In genomic region chr6:137006056-137006455, GRCh38 we compare ENCODE assay signal across 33 cellular contexts. TPM values are rescaled to one million over a fixed set of nuclear protein-coding genes. Genes with fewer than 3 reads are reported as not detected.
"Had no signal": no experiment of that assay in that cellular context is flagged by ENCODE, and none has a peak within 500 bp of the region (broad histone marks: within the 10 kb centered on the region; RNA-seq: fewer than 3 reads in every experiment).

No MANE protein-coding gene starts in this region.

- H3K36me3 ChIP-seq: adrenal gland, ascending aorta, brain microvascular endothelial cell, breast epithelium, cardiac muscle cell had no signal

- H3K27ac ChIP-seq: adrenal gland, ascending aorta, body of pancreas, brain microvascular endothelial cell, breast epithelium, cardiac muscle cell had no signal

- H3K27me3 ChIP-seq: adrenal gland, ascending aorta, body of pancreas, brain microvascular endothelial cell, breast epithelium, cardiac muscle cell had no signal

- H3K4me3 ChIP-seq: adrenal gland, ascending aorta, body of pancreas, breast epithelium, cardiac muscle cell had no signal

- DNase-seq: activated effector memory CD4-positive, alpha-beta T cell treated with anti-CD3 and anti-CD28 coated beads, Interleukin-2, amount 50 U/mL, for 16 hours; activated effector memory CD4-positive, alpha-beta T cell treated with Interleukin-2 at 50 U/mL for 16 hours; activated gamma-delta T cell; activated gamma-delta T cell treated with Interleukin-2 at 50 U/mL for 16 hours; activated naive CD4-positive, alpha-beta T cell; activated naive CD4-positive, alpha-beta T cell treated with anti-CD3 and anti-CD28 coated beads for 36 hours; activated naive CD4-positive, alpha-beta T cell treated with anti-CD3 and anti-CD28 coated beads, Interleukin-2, amount 10 ng/mL, durations not matched to agents 7 days and 5 days; activated naive CD4-positive, alpha-beta T cell treated with anti-CD3 and anti-CD28 coated beads, Interleukin-2, amount 50 U/mL, for 16 hours; activated naive CD4-positive, alpha-beta T cell treated with Interleukin-2 at 50 U/mL for 16 hours; activated naive CD8-positive, alpha-beta T cell treated with anti-CD3 and anti-CD28 coated beads for 36 hours; activated naive CD8-positive, alpha-beta T cell treated with anti-CD3 and anti-CD28 coated beads, Interleukin-2, amount 10 ng/mL, durations not matched to agents 7 days and 5 days; activated naive CD8-positive, alpha-beta T cell treated with anti-CD3 and anti-CD28 coated beads, Interleukin-2, amount 50 U/mL, for 24 hours; activated T-cell treated with anti-CD3 and anti-CD28 coated beads, Interleukin-2, amount 50 U/mL, for 1 hour; activated T-cell treated with anti-CD3 and anti-CD28 coated beads, Interleukin-2, amount 50 U/mL, for 24 hours; activated T-cell treated with anti-CD3 and anti-CD28 coated beads, Interleukin-2, amount 50 U/mL, for 4 hours; activated T-cell treated with anti-CD3 and anti-CD28 coated beads, Interleukin-2, amount 50 U/mL, for 48 hours; activated T-cell treated with anti-CD3 and anti-CD28 coated beads, Interleukin-2, amount 50 U/mL, for 72 hours; adrenal gland; amniotic stem cell; amygdala; anterior cingulate cortex; aorta; body of pancreas; brain microvascular endothelial cell; caudate nucleus; central memory CD4-positive, alpha-beta T cell; cerebellar nuclear complex had no signal

- H3K9me3 ChIP-seq: adrenal gland, ascending aorta, body of pancreas, breast epithelium had no signal

- H3K4me1 ChIP-seq: ascending aorta, body of pancreas, breast epithelium had no signal

RNA-seq across cellular contexts. Expression of gene IL20RA, which starts 38.7 kb away (rescaled TPM):
- total RNA-seq: activated naive CD4-positive, alpha-beta T cell treated with anti-CD3 and anti-CD28 coated beads for 36 hours; activated naive CD4-positive, alpha-beta T cell treated with anti-CD3 and anti-CD28 coated beads, Interleukin-2, amount 50 U/mL, for 72 hours; activated naive CD8-positive, alpha-beta T cell treated with anti-CD3 and anti-CD28 coated beads for 36 hours; activated naive CD8-positive, alpha-beta T cell treated with anti-CD3 and anti-CD28 coated beads, Interleukin-2, amount 10 ng/mL, durations not matched to agents 7 days and 5 days; activated T-cell treated with anti-CD3 and anti-CD28 coated beads, Interleukin-2, amount 50 U/mL, for 72 hours; activated T-helper 1 cell treated with anti-CD3 and anti-CD28 coated beads, Interleukin-12 subunit alpha, Interleukin-12 subunit beta, Interleukin-2, Interleukin-4 antibody, amounts not matched to agents 30 ng/mL and 10 ng/mL and 1 ng/mL, durations not matched to agents 14 hours and 24 hours and 36 hours; activated T-helper 2 cell treated with anti-CD3 and anti-CD28 coated beads, Interferon-gamma antibody, Interleukin-2, Interleukin-4, amounts not matched to agents 10 μg/mL and 5 μg/mL and 100 μg/mL, durations not matched to agents 14 hours and 24 hours and 36 hours; ascending aorta had no signal
- polyA plus RNA-seq: aorta had no signal
